In the genomic region with DNA sequence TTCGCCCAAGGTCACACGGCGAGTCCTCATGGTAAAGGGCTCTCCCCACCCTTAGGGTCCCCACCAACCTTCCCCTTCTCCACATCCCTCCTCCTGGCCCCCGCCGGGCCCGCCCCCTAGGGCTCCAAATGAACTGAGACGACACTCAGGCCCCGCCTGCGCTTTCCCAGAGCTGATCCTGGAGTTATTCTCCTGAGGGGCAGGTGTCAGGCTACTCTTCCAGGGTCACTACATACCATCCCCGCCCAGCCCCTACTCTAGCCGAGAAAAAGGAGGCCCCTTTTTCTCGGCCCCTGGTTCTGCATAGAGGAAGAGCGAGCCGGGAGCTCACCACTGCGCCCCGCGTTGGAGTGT, we compare ENCODE assay signal across 8 cellular contexts. TPM values are rescaled to one million over a fixed set of nuclear protein-coding genes. Genes with fewer than 3 reads are reported as not detected.
A peak's percentile ranks its signal among the peaks of the same experiment; 100 is the strongest.
DNase-seq lines count a peak whose midpoint lies in the region; ATAC-seq and TF ChIP-seq lines count a peak whose summit lies in the region.

No MANE protein-coding gene starts in this region.

- H3K4me3 ChIP-seq in HUES48 (ENCODE audit: low read depth, low read length) (peak overlapping the region; percentile 90), ovary (peak overlapping the region; percentile 92)

- DNase-seq in activated T-cell treated with anti-CD3 and anti-CD28 coated beads, Interleukin-2, amount 50 U/mL, for 24 hours, result no peak
- no peak for DNase-seq in foreskin keratinocyte
- peak in 4 of 5 donors; percentile 22 to 56 (median 44) for DNase-seq in ovary
- DNase-seq in retina, result no peak
- no peak for DNase-seq in UCSD-AML1 (lab: John Stamatoyannopoulos, UW; ENCODE audit: unreplicated experiment)
- DNase-seq in cerebellar cortex (ENCODE audit: low spot score), result no peak

- H3K36me3 ChIP-seq in HUES48 (ENCODE audit: control insufficient read depth, insufficient read depth, low read length) (peaks cover 11% of the 10 kb centered on the region), ovary (no peaks in the 10 kb centered on the region)

- H3K9me3 ChIP-seq in HUES48 (ENCODE audit: control insufficient read depth, insufficient read depth, low read length) (no peaks in the 10 kb centered on the region), ovary (no peaks in the 10 kb centered on the region)

- H3K27ac Mint-ChIP-seq in activated T-cell treated with anti-CD3 and anti-CD28 coated beads, Interleukin-2, amount 50 U/mL, for 24 hours, result peak overlapping the region; percentile 92

- intact Hi-C loops in ovary (cut with DNase I), result loop anchor here in 1 of 4 donors (10.0 kb wide), 1 partner anchor 105 kb away; no protein-coding TSS in a partner anchor

- no peak for TF ChIP-seq EP300 in ovary (IDR thresholded peaks at IDR 0.05)

- no peaks in the 10 kb centered on the region for H3K27me3 ChIP-seq in HUES48 (ENCODE audit: control insufficient read depth, insufficient read depth, low read length)
- no peaks in the 10 kb centered on the region for H3K27me3 ChIP-seq in foreskin keratinocyte
- no peaks in the 10 kb centered on the region for H3K27me3 ChIP-seq in ovary

- H3K4me3 Mint-ChIP-seq in activated T-cell treated with anti-CD3 and anti-CD28 coated beads, Interleukin-2, amount 50 U/mL, for 24 hours, result peak overlapping the region; percentile 97

- H3K9ac ChIP-seq in HUES48 (ENCODE audit: low read depth, low read length), result peak overlapping the region; percentile 78

- no peak for TF ChIP-seq POLR2A in ovary (IDR thresholded peaks at IDR 0.05)

- no peak for TF ChIP-seq CTCF in foreskin keratinocyte (conservative IDR thresholded peaks at IDR 0.05)
- TF ChIP-seq CTCF in ovary (IDR thresholded peaks at IDR 0.05), result no peak

- no peaks in the 10 kb centered on the region for H3K9me3 Mint-ChIP-seq in activated T-cell treated with anti-CD3 and anti-CD28 coated beads, Interleukin-2, amount 50 U/mL, for 24 hours

- H3K4me1 ChIP-seq in HUES48 (ENCODE audit: control insufficient read depth, insufficient read depth, low read length) (peaks cover 4% of the 10 kb centered on the region; the same call in 1 of the 2 replicates), foreskin keratinocyte (peaks cover 6% of the 10 kb centered on the region), ovary (ENCODE audit: insufficient read depth) (peaks cover 5% of the 10 kb centered on the region)

- H3K36me3 Mint-ChIP-seq in activated T-cell treated with anti-CD3 and anti-CD28 coated beads, Interleukin-2, amount 50 U/mL, for 24 hours (ENCODE audit: low read depth), result peaks cover 40% of the 10 kb centered on the region

- ATAC-seq in GM19452 (IDR thresholded peaks at IDR 0.05; ENCODE audit: unreplicated experiment), result peak; percentile 8
- ATAC-seq in foreskin keratinocyte, result peak; percentile 43

- H3K27ac ChIP-seq in HUES48 (ENCODE audit: low read depth, low read length) (peak overlapping the region; percentile 86), foreskin keratinocyte (peak overlapping the region; percentile 33), ovary (peak overlapping the region; percentile 40 to 92)

- peaks cover 50% of the 10 kb centered on the region for H3K4me1 Mint-ChIP-seq in activated T-cell treated with anti-CD3 and anti-CD28 coated beads, Interleukin-2, amount 50 U/mL, for 24 hours (ENCODE audit: low read depth)

- no peaks in the 10 kb centered on the region for H3K27me3 Mint-ChIP-seq in activated T-cell treated with anti-CD3 and anti-CD28 coated beads, Interleukin-2, amount 50 U/mL, for 24 hours

- WGBS in ovary, 3 donors, result 0 to 2% (median 1%) methylated on average over 17 of the region's 17 CpGs

RNA-seq across cellular contexts. Expression of a gene that starts 0.3 kb away (rescaled TPM):
- 32.0 and 32.8 TPM in 2 replicates for total RNA-seq in foreskin keratinocyte
- polyA plus RNA-seq in foreskin keratinocyte, result 19.5 and 21.7 TPM in 2 replicates
- 10 to 100 TPM; 12.5 to 71.7 (median 52.5) TPM for total RNA-seq in ovary
- 10 to 100 TPM; 27.2 to 76.5 TPM for polyA plus RNA-seq in ovary

RNA-seq across cellular contexts. Expression of a gene that starts 18.6 kb away (rescaled TPM):
- 452 and 487 TPM in 2 replicates for total RNA-seq in foreskin keratinocyte
- 748 and 774 TPM in 2 replicates for polyA plus RNA-seq in foreskin keratinocyte
- 100 to 1,000 TPM; 114 to 207 (median 152) TPM for total RNA-seq in ovary
- polyA plus RNA-seq in ovary, result 100 to 1,000 TPM in 1 of 2 donors, 10 to 100 TPM in 1; 28.1 to 192 TPM

Comparison
In these comparisons a context has a peak if more than half of its experiments do, and no peak if none do; other contexts are left out.
1. H3K27ac ChIP-seq: peak in every context shown above with its lines; median percentile 86 in HUES48; 66 in ovary; 33 in foreskin keratinocyte.
2. DNase-seq: peak in ovary (4 of 5); none in activated T-cell treated with anti-CD3 and anti-CD28 coated beads, Interleukin-2, amount 50 U/mL, for 24 hours (single experiment), foreskin keratinocyte (0 of 2), retina (single experiment), UCSD-AML1 (single experiment) and cerebellar cortex (single experiment).